Comparison of ENCODE assay signal across 13 cellular contexts in the genomic region with DNA sequence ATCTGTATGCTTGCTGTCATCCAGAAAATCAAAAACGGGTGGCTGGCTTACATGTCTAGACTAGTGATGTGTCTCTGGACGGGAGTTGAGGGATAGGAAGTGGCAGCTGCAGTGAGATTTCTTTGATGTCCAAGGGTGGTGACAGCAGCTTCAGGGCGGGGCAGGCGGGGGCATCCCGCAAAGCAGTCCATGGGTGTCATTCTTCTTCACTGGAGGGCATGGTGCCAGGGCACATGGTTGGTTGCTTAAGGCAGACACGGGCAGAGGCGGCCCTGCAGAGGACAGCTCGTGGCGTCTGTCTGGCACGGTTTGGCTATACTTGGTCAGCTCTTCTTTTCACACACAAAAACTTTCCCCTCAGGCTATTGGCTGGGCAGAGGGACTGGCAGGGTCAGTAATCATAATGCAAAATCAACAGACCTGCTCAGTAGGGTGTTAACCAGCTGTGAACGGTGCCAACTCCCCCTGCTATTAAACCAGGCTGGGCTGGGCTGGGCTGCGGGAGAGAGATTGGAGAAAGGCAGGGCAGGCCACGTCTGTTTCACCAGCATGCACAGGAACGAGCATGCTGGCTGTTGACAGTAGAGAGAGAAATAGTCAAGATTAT.
A peak's percentile ranks its signal among the peaks of the same experiment; 100 is the strongest.
DNase-seq lines count a peak whose midpoint lies in the region; ATAC-seq and TF ChIP-seq lines count a peak whose summit lies in the region.
"Had no signal": no experiment of that assay in that cellular context is flagged by ENCODE, and none has a peak within 500 bp of the region (broad histone marks: within the 10 kb centered on the region; RNA-seq: fewer than 3 reads in every experiment).

No MANE protein-coding gene starts in this region.

- H3K9me3 ChIP-seq in trophoblast cell (ENCODE audit: insufficient read depth, low read depth, low read length), result no peaks in the 10 kb centered on the region
- H3K9me3 ChIP-seq: Peyer's patch had no signal

- H3K27ac ChIP-seq in trophoblast cell (ENCODE audit: low read depth, low read length), result no peak overlapping the region
- H3K27ac ChIP-seq: Peyer's patch had no signal

- H3K4me3 ChIP-seq in fibroblast of mammary gland (ENCODE audit: control insufficient read depth, low read depth, low read length) (no peak overlapping the region), trophoblast cell (ENCODE audit: low read depth, low read length) (no peak overlapping the region)
- H3K4me3 ChIP-seq: Peyer's patch had no signal

- H2AK5ac ChIP-seq in trophoblast cell (ENCODE audit: low read length), result no peak overlapping the region

- H3K27me3 Mint-ChIP-seq in osteocyte (ENCODE audit: unreplicated experiment), result peaks cover 9% of the 10 kb centered on the region

- TF ChIP-seq CTCF in fibroblast of mammary gland (conservative IDR thresholded peaks at IDR 0.05; ENCODE audit: control insufficient read depth, insufficient read depth, low read depth, low read length) (no peak), osteocyte (IDR thresholded peaks at IDR 0.05) (no peak)

- H3K18ac ChIP-seq in trophoblast cell (ENCODE audit: low read length), result no peak overlapping the region

- peaks cover 5% of the 10 kb centered on the region for H3K9me3 Mint-ChIP-seq in osteocyte (ENCODE audit: unreplicated experiment)
- H3K9me3 Mint-ChIP-seq: activated CD4-positive, alpha-beta memory T cell treated with anti-CD3 and anti-CD28 coated beads, Interleukin-2, amount 10 ng/mL, durations not matched to agents 7 days and 5 days had no signal

- H3K4me3 Mint-ChIP-seq in osteocyte (ENCODE audit: unreplicated experiment), result peak overlapping the region; percentile 2
- H3K4me3 Mint-ChIP-seq: activated CD4-positive, alpha-beta memory T cell treated with anti-CD3 and anti-CD28 coated beads, Interleukin-2, amount 10 ng/mL, durations not matched to agents 7 days and 5 days had no signal

- H4K12ac ChIP-seq in trophoblast cell (ENCODE audit: low read depth, low read length), result no peak overlapping the region

- H3K4me1 ChIP-seq in trophoblast cell (ENCODE audit: control insufficient read depth in 1 of 2, insufficient read depth in 2 of 2, low read length in 2 of 2), result no peaks in the 10 kb centered on the region
- H3K4me1 ChIP-seq: Peyer's patch had no signal

- no peaks in the 10 kb centered on the region for H3K36me3 Mint-ChIP-seq in osteocyte (ENCODE audit: unreplicated experiment)

- no peak overlapping the region for H3K4ac ChIP-seq in trophoblast cell (ENCODE audit: low read depth, low read length)

- no peak overlapping the region for H2BK12ac ChIP-seq in trophoblast cell (ENCODE audit: low read length)

- no peak overlapping the region for H2BK5ac ChIP-seq in trophoblast cell (ENCODE audit: low read depth, low read length, poor library complexity)

- no peaks in the 10 kb centered on the region for H3K79me2 ChIP-seq in trophoblast cell (ENCODE audit: control insufficient read depth, insufficient read depth, low read length, poor library complexity)

- DNase-seq in DMS 273 (lab: John Stamatoyannopoulos, UW; ENCODE audit: unreplicated experiment), result peak; percentile 94
- peak; percentile 70 for DNase-seq in NCI-H748 (lab: John Stamatoyannopoulos, UW; ENCODE audit: unreplicated experiment)
- peak; percentile 10 for DNase-seq in fibroblast of mammary gland (ENCODE audit: low read depth)
- peak; percentile 86 for DNase-seq in osteocyte (ENCODE audit: extremely low spot score, unreplicated experiment)
- no peak for DNase-seq in NCI-H1930 (lab: John Stamatoyannopoulos, UW)
- DNase-seq in stimulated activated CD4-positive, alpha-beta T cell treated with anti-CD3 and anti-CD28 coated beads, Interleukin-2, amount 100 ng/mL, for 48 hours, result no peak
- no peak for DNase-seq in trophoblast cell
- DNase-seq: activated CD4-positive, alpha-beta memory T cell treated with anti-CD3 and anti-CD28 coated beads, Interleukin-2, amount 10 ng/mL, durations not matched to agents 7 days and 5 days; cortex of kidney; DMS79 treated with DMSO at 0.1 percent for 48 hours; mesenchymal stem cell had no signal

- no CpG with 5 or more reads among the region's 14 CpGs for WGBS in trophoblast cell (ENCODE audit: extremely low coverage, insufficient coverage, insufficient read length)

- H3K14ac ChIP-seq in trophoblast cell (ENCODE audit: low read length), result no peak overlapping the region

- no peak for ATAC-seq in GM21447 (IDR thresholded peaks at IDR 0.05; ENCODE audit: unreplicated experiment)

- H3K27ac Mint-ChIP-seq in osteocyte (ENCODE audit: unreplicated experiment), result peak overlapping the region; percentile 71
- H3K27ac Mint-ChIP-seq: activated CD4-positive, alpha-beta memory T cell treated with anti-CD3 and anti-CD28 coated beads, Interleukin-2, amount 10 ng/mL, durations not matched to agents 7 days and 5 days had no signal

- H3K36me3 ChIP-seq in trophoblast cell (ENCODE audit: control insufficient read depth in 1 of 2, insufficient read depth in 2 of 2, low read length in 2 of 2), result no peaks in the 10 kb centered on the region
- H3K36me3 ChIP-seq: Peyer's patch had no signal

- no peak overlapping the region for H3K23ac ChIP-seq in trophoblast cell (ENCODE audit: low read length)

- H3K9ac ChIP-seq in trophoblast cell (ENCODE audit: low read length), result no peak overlapping the region

- no peak overlapping the region for H2AFZ ChIP-seq in trophoblast cell (ENCODE audit: insufficient read depth, low read length, poor library complexity)

- H3K4me1 Mint-ChIP-seq in osteocyte (ENCODE audit: unreplicated experiment), result peaks cover 18% of the 10 kb centered on the region
- H3K4me1 Mint-ChIP-seq: activated CD4-positive, alpha-beta memory T cell treated with anti-CD3 and anti-CD28 coated beads, Interleukin-2, amount 10 ng/mL, durations not matched to agents 7 days and 5 days had no signal

- no peak overlapping the region for H4K8ac ChIP-seq in trophoblast cell (ENCODE audit: low read depth, low read length)

- H3K27me3 ChIP-seq in trophoblast cell (ENCODE audit: insufficient read depth, low read length), result no peaks in the 10 kb centered on the region
- H3K27me3 ChIP-seq: Peyer's patch had no signal

- H2BK120ac ChIP-seq in trophoblast cell (ENCODE audit: insufficient read depth, low read length, poor library complexity), result no peak overlapping the region

- H4K91ac ChIP-seq in trophoblast cell (ENCODE audit: low read depth, low read length), result no peak overlapping the region

- H3K79me1 ChIP-seq in trophoblast cell (ENCODE audit: low read length), result no peaks in the 10 kb centered on the region

- no peak overlapping the region for H3K4me2 ChIP-seq in trophoblast cell (ENCODE audit: low read length)

Comparison
In these comparisons a context has a peak if more than half of its experiments do, and no peak if none do; other contexts are left out.
1. DNase-seq: peak in DMS 273 (single experiment), NCI-H748 (single experiment), fibroblast of mammary gland (single experiment) and osteocyte (single experiment); none in NCI-H1930 (0 of 2), stimulated activated CD4-positive, alpha-beta T cell treated with anti-CD3 and anti-CD28 coated beads, Interleukin-2, amount 100 ng/mL, for 48 hours (0 of 2) and trophoblast cell (0 of 2).